In genomic region chr4:41064953-41065352, GRCh38 we compare ENCODE assay signal across 23 cellular contexts.
DNase-seq lines count a peak whose midpoint lies in the region; ATAC-seq, FAIRE-seq and TF ChIP-seq lines count a peak whose summit lies in the region.
"Had no signal": no experiment of that assay in that cellular context is flagged by ENCODE, and none has a peak within 500 bp of the region (broad histone marks: within the 10 kb centered on the region; RNA-seq: fewer than 3 reads in every experiment).

No MANE protein-coding gene starts in this region.

- no peak overlapping the region for H3K4me3 Mint-ChIP-seq in chondrocyte (ENCODE audit: unreplicated experiment)
- no peak overlapping the region for H3K4me3 Mint-ChIP-seq in nephron
- H3K4me3 Mint-ChIP-seq: CD4-positive, CD25-positive, alpha-beta regulatory T cell; CD8-positive, alpha-beta memory T cell; H9; IgD-negative memory B cell had no signal

- H3K4me2 ChIP-seq in HepG2 (ENCODE audit: low read depth, low read length), result no peak overlapping the region

- H3K36me3 Mint-ChIP-seq in chondrocyte (ENCODE audit: low read depth) (peaks cover 2% of the 10 kb centered on the region), nephron (ENCODE audit: low read depth) (no peaks in the 10 kb centered on the region)
- H3K36me3 Mint-ChIP-seq: CD4-positive, CD25-positive, alpha-beta regulatory T cell; CD8-positive, alpha-beta memory T cell; IgD-negative memory B cell had no signal

- no peaks in the 10 kb centered on the region for H3K79me2 ChIP-seq in HepG2 (ENCODE audit: insufficient read depth, low read length)

- CTCF ChIA-PET in HepG2 (lab: Yijun Ruan, JAX; ENCODE audit: low intra/inter-chr PET ratio, low total read pairs), result no interaction called here

- no peak overlapping the region for H3K27ac ChIP-seq in HepG2 (ENCODE audit: extremely low read length, insufficient read depth, low read length)
- no peak overlapping the region for H3K27ac ChIP-seq in right lobe of liver
- H3K27ac ChIP-seq in colonic mucosa, result no peak overlapping the region
- H3K27ac ChIP-seq in SJCRH30, result no peak overlapping the region
- H3K27ac ChIP-seq: HL-60 had no signal

- H3K36me3 ChIP-seq in HepG2 (replicated peaks in 1 of 2; ENCODE audit: control insufficient read depth in 1 of 2, insufficient read depth in 2 of 2, low read length in 2 of 2) (0 out of 5 replicates have a peak, but pooled peaks cover 1 to 3% of the 10 kb centered on the region in 2 experiments), right lobe of liver (peaks cover 0 to 5% (median 0%) of the 10 kb centered on the region in 4 donors), colonic mucosa (no peaks in the 10 kb centered on the region), SJCRH30 (peaks cover 2% of the 10 kb centered on the region; the same call in 1 of the 2 replicates)
- H3K36me3 ChIP-seq: BE2C had no signal

- no peak for TF ChIP-seq RAD21 in HepG2 (CRISPR knock-in tag; IDR thresholded peaks at IDR 0.05)

- WGBS in HepG2 (ENCODE audit: low lambda C conversion rate), result 96% methylated on average over 3 of the region's 3 CpGs
- WGBS in right lobe of liver (ENCODE audit: insufficient coverage, low coverage, low lambda C conversion rate, missing lambda C conversion rate), result 97% methylated on average over 3 of the region's 3 CpGs

- peak overlapping the region; percentile 9 for H3K27ac Mint-ChIP-seq in chondrocyte (ENCODE audit: unreplicated experiment)
- peak overlapping the region; percentile 53 to 87 (median 60) for H3K27ac Mint-ChIP-seq in nephron
- H3K27ac Mint-ChIP-seq: CD4-positive, CD25-positive, alpha-beta regulatory T cell; H9; IgD-negative memory B cell had no signal

- H4K20me1 ChIP-seq in HepG2 (ENCODE audit: insufficient read depth, low read length), result no peaks in the 10 kb centered on the region

- no peak for FAIRE-seq in HepG2 (lab: Jason Lieb, UNC)
- FAIRE-seq: GM12878 had no signal

- no TSS peak for BruUV-seq in HepG2 (replicated peaks; lab: Mats Ljungman, UMichigan)

- intact Hi-C loops in HepG2 (cut with micrococcal nuclease; ENCODE audit: unreplicated experiment) (no loop called here), right lobe of liver (cut with DNase I) (no loop called here), colonic mucosa (cut with DNase I) (no loop called here)

- H3K4me3 ChIP-seq in HepG2 (replicated peaks in 1 of 3; ENCODE audit: insufficient read depth in 1 of 3, low read depth in 2 of 3, low read length in 3 of 3) (no peak overlapping the region), right lobe of liver (no peak overlapping the region), colonic mucosa (no peak overlapping the region), SJCRH30 (no peak overlapping the region)
- H3K4me3 ChIP-seq: GM12878 had no signal

- H3K9me3 Mint-ChIP-seq in chondrocyte (ENCODE audit: low read depth) (no peaks in the 10 kb centered on the region), nephron (no peaks in the 10 kb centered on the region)
- H3K9me3 Mint-ChIP-seq: CD8-positive, alpha-beta memory T cell had no signal

- POLR2A ChIA-PET in HepG2 (lab: Yijun Ruan, JAX), result no interaction called here

- TF ChIP-seq CTCF in HepG2 (CRISPR knock-in tag; IDR thresholded peaks at IDR 0.05), result no peak
- no peak for TF ChIP-seq CTCF in right lobe of liver (IDR thresholded peaks at IDR 0.05)
- TF ChIP-seq CTCF in chondrocyte (IDR thresholded peaks at IDR 0.05), result no peak
- TF ChIP-seq CTCF in nephron (IDR thresholded peaks at IDR 0.05; ENCODE audit: unreplicated experiment in 3 of 3), result no peak
- no peak for TF ChIP-seq CTCF in colonic mucosa (IDR thresholded peaks at IDR 0.05)

- H3K27me3 ChIP-seq in HepG2 (ENCODE audit: control insufficient read depth in 1 of 2, insufficient read depth in 2 of 2, low read length in 2 of 2), result no peaks in the 10 kb centered on the region
- H3K27me3 ChIP-seq in right lobe of liver, result no peaks in the 10 kb centered on the region
- H3K27me3 ChIP-seq in colonic mucosa, result no peaks in the 10 kb centered on the region
- H3K27me3 ChIP-seq in SJCRH30, result no peaks in the 10 kb centered on the region
- H3K27me3 ChIP-seq: BE2C had no signal

- no peak for DNase-seq in HepG2 (ENCODE audit: low spot score)
- no peak for DNase-seq in right lobe of liver
- DNase-seq in chondrocyte (ENCODE audit: low spot score), result no peak
- DNase-seq in colonic mucosa, result no peak
- DNase-seq in SJCRH30, result no peak
- no peak for DNase-seq in NCI-H82 treated with DMSO at 0.1 percent for 48 hours (lab: John Stamatoyannopoulos, UW; ENCODE audit: unreplicated experiment)
- DNase-seq: 8988T; BE2C; C1 segment of cervical spinal cord; CD4-positive, CD25-positive, alpha-beta regulatory T cell; CD8-positive, alpha-beta memory T cell; COR-L47; DMS 273 treated with DMSO at 0.1 percent for 48 hours; DMS53; DND-41; EL; GOT3; H9 had no signal

- TF ChIP-seq EP300 in HepG2 (IDR thresholded peaks at IDR 0.05; ENCODE audit: low read depth in 2 of 2, low read length in 2 of 2) (no peak), HepG2 (CRISPR knock-in tag; IDR thresholded peaks at IDR 0.05; ENCODE audit: borderline replicate concordance) (no peak)

- no peak overlapping the region for H2AFZ ChIP-seq in HepG2 (ENCODE audit: low read length)

- in situ Hi-C loops in HepG2 (cut with HindIII; ENCODE audit: extremely low pct_ligation_motif_present, low pct_unique_long_range_greater_than_20kb), result no loop called here

- H3K9ac ChIP-seq in HepG2 (ENCODE audit: insufficient read depth, low read depth, low read length) (no peak overlapping the region), colonic mucosa (ENCODE audit: low read depth in 2 of 2, low read length in 2 of 2) (no peak overlapping the region)

- H3K9me3 ChIP-seq in HepG2 (ENCODE audit: low read length) (no peaks in the 10 kb centered on the region), right lobe of liver (no peaks in the 10 kb centered on the region), colonic mucosa (no peaks in the 10 kb centered on the region), SJCRH30 (replicated peaks) (no peaks in the 10 kb centered on the region)
- H3K9me3 ChIP-seq: BE2C had no signal

- H3K27me3 Mint-ChIP-seq in chondrocyte (ENCODE audit: low read depth), result no peaks in the 10 kb centered on the region
- H3K27me3 Mint-ChIP-seq in nephron (ENCODE audit: low read depth), result no peaks in the 10 kb centered on the region
- H3K27me3 Mint-ChIP-seq: CD4-positive, CD25-positive, alpha-beta regulatory T cell; CD8-positive, alpha-beta memory T cell; IgD-negative memory B cell had no signal

- no peaks in the 10 kb centered on the region for H3K4me1 ChIP-seq in HepG2 (ENCODE audit: insufficient read depth, low read length)
- H3K4me1 ChIP-seq in right lobe of liver, result no peaks in the 10 kb centered on the region
- no peaks in the 10 kb centered on the region for H3K4me1 ChIP-seq in colonic mucosa
- no peaks in the 10 kb centered on the region for H3K4me1 ChIP-seq in SJCRH30
- H3K4me1 ChIP-seq: BE2C had no signal

- H3K4me1 Mint-ChIP-seq in chondrocyte (ENCODE audit: low read depth) (peaks cover 54% of the 10 kb centered on the region), nephron (peaks cover 42% of the 10 kb centered on the region)
- H3K4me1 Mint-ChIP-seq: CD4-positive, CD25-positive, alpha-beta regulatory T cell; CD8-positive, alpha-beta memory T cell; IgD-negative memory B cell had no signal

- no peak for ATAC-seq in HepG2
- ATAC-seq in right lobe of liver, result no peak
- no peak for ATAC-seq in HG03280 (IDR thresholded peaks at IDR 0.05; ENCODE audit: unreplicated experiment)

- TF ChIP-seq POLR2A in HepG2 (IDR thresholded peaks at IDR 0.05; ENCODE audit: insufficient read depth in 1 of 2, low read depth in 2 of 2, low read length in 2 of 2) (no peak), right lobe of liver (IDR thresholded peaks at IDR 0.05) (no peak)

TF ChIP-seq in HepG2, 621 proteins besides CTCF, POLR2A, EP300 and RAD21:
- TF ChIP-seq ZNF121 (CRISPR knock-in tag; IDR thresholded peaks at IDR 0.05) (peak; percentile 81), MTF1 (CRISPR knock-in tag; IDR thresholded peaks at IDR 0.05) (no peak), DBP (CRISPR knock-in tag; IDR thresholded peaks at IDR 0.05; ENCODE audit: not compliant biosample characterization) (no peak), ZNF891 (CRISPR knock-in tag; IDR thresholded peaks at IDR 0.05) (no peak), DNMT1 (CRISPR knock-in tag; IDR thresholded peaks at IDR 0.05) (no peak)
